ENCODE assay signal across 20 cellular contexts in genomic region chr22:50177537-50178470, GRCh38.
"Had no signal": no experiment of that assay in that cellular context is flagged by ENCODE, and none has a peak within 500 bp of the region (broad histone marks: within the 10 kb centered on the region; RNA-seq: fewer than 3 reads in every experiment).

No MANE protein-coding gene starts in this region.

- H3K27ac ChIP-seq: brain microvascular endothelial cell, coronary artery, foreskin keratinocyte, neutrophil, skin epidermis, thoracic aorta had no signal

- DNase-seq: activated CD4-positive, alpha-beta T cell treated with anti-CD3 and anti-CD28 coated beads, Interleukin-2, amount 10 ng/mL, durations not matched to agents 7 days and 5 days; activated CD8-positive, alpha-beta memory T cell treated with anti-CD3 and anti-CD28 coated beads, Interleukin-2, amount 50 U/mL, for 4 hours; activated CD8-positive, alpha-beta T cell treated with anti-CD3 and anti-CD28 coated beads, Interleukin-2, amount 10 ng/mL, durations not matched to agents 7 days and 5 days; activated effector memory CD4-positive, alpha-beta T cell treated with anti-CD3 and anti-CD28 coated beads, Interleukin-2, amount 50 U/mL, for 16 hours; activated naive CD4-positive, alpha-beta T cell treated with anti-CD3 and anti-CD28 coated beads, Interleukin-2, amount 50 U/mL, for 16 hours; activated T-cell treated with anti-CD3 and anti-CD28 coated beads, Interleukin-2, amount 50 U/mL, for 72 hours; brain microvascular endothelial cell; foreskin keratinocyte; hippocampal formation; naive B cell; retina; stimulated activated CD4-positive, alpha-beta T cell treated with anti-CD3 and anti-CD28 coated beads, Interleukin-4, amount 100 ng/mL, for 1 hour had no signal

- H3K4me1 ChIP-seq: foreskin keratinocyte had no signal

- H3K36me3 ChIP-seq: brain microvascular endothelial cell, thoracic aorta had no signal

- FAIRE-seq: keratinocyte had no signal

- ATAC-seq: activated CD8-positive, alpha-beta T cell treated with anti-CD3 and anti-CD28 coated beads, Interleukin-2, amount 10 ng/mL, durations not matched to agents 7 days and 5 days; activated T-cell treated with anti-CD3 and anti-CD28 coated beads, Interleukin-2, amount 50 U/mL, for 72 hours; foreskin keratinocyte; left lobe of liver; mucosa of descending colon; stimulated activated effector memory CD8-positive, alpha-beta T cell treated with anti-CD3 and anti-CD28 coated beads, Interleukin-12 subunit alpha, Interleukin-12 subunit beta, amount 100 ng/mL, for 72 hours had no signal

- H3K27me3 ChIP-seq: brain microvascular endothelial cell had no signal

- H3K4me3 ChIP-seq: coronary artery, mucosa of descending colon, skin epidermis, thoracic aorta had no signal

- H3K9me3 ChIP-seq: mucosa of descending colon, neutrophil, thoracic aorta had no signal
